In the genomic region with DNA sequence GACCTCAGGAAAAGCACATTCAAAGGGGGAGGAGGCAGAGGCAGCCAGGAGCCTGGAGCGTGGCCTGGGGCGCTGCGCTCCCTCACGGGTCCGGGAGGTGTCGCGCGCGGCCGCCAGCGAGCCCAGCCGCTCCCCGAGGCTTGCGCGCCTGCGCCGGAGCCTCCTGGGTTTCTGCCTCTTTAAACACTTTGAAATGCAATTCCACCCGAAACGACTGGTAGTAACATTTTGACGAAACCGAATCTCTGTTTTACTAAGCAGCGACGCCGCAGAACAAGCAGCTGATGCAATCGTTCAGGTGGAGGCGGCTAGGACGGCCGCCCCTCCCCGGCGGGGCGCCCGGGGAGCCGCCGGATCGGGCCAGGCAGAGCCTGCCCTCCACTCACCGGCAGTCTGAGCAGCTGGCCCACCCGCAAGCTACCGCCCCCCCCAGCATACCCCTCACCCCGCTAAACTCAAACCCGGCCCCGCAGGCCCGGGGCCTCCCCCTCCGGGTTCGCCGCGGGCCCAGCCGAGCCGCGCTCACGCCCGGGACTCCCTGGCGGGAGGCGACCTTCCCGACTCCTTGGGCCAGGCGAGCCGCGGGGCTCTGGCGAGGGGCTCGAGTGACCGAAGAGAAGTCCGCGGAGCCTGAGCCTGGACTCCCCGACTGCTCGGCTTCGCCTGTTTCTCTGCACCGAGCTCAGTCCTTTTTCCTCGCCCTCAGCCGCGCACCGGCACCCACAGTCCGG, we compare ENCODE assay signal across 7 cellular contexts. TPM values are rescaled to one million over a fixed set of nuclear protein-coding genes. Genes with fewer than 3 reads are reported as not detected.
DNase-seq lines count a peak whose midpoint lies in the region; ATAC-seq, FAIRE-seq and TF ChIP-seq lines count a peak whose summit lies in the region.

No MANE protein-coding gene starts in this region.

- H3K4me1 Mint-ChIP-seq in activated CD4-positive, alpha-beta T cell treated with anti-CD3 and anti-CD28 coated beads, Interleukin-2, amount 10 ng/mL, durations not matched to agents 24 days and 14 days = peaks cover 20% of the 10 kb centered on the region

- peaks cover 20% of the 10 kb centered on the region for H3K4me1 ChIP-seq in HepG2 (ENCODE audit: insufficient read depth, low read length)

- no CpG with 5 or more reads among the region's 71 CpGs for WGBS in HepG2 (ENCODE audit: low lambda C conversion rate)

- in situ Hi-C loops in HepG2 (cut with HindIII; ENCODE audit: extremely low pct_ligation_motif_present, low pct_unique_long_range_greater_than_20kb) = loop anchor here (5.0 to 25.0 kb wide), 2 partner anchors 435 to 645 kb away; no protein-coding TSS in a partner anchor

- H3K4me2 ChIP-seq in HepG2 (ENCODE audit: low read depth, low read length) = peak overlapping the region; percentile 82

- H3K79me2 ChIP-seq in HepG2 (ENCODE audit: insufficient read depth, low read length) = no peaks in the 10 kb centered on the region

- FAIRE-seq in HepG2 (lab: Jason Lieb, UNC) = no peak

- CTCF ChIA-PET in HepG2 (lab: Yijun Ruan, JAX; ENCODE audit: low intra/inter-chr PET ratio, low total read pairs) = interaction anchor here (0.6 to 1.6 kb wide), 4 partner anchors 52 to 639 kb away, joined by 3 to 14 read pairs (median 6); no protein-coding TSS in a partner anchor

- H3K27ac ChIP-seq in HepG2 (ENCODE audit: extremely low read length, insufficient read depth, low read length) = no peak overlapping the region

- peak overlapping the region; percentile 29 for H3K27ac Mint-ChIP-seq in activated CD4-positive, alpha-beta T cell treated with anti-CD3 and anti-CD28 coated beads, Interleukin-2, amount 10 ng/mL, durations not matched to agents 24 days and 14 days

- TF ChIP-seq EP300 in HepG2 (IDR thresholded peaks at IDR 0.05; ENCODE audit: low read depth in 2 of 2, low read length in 2 of 2) = no peak
- no peak for TF ChIP-seq EP300 in HepG2 (CRISPR knock-in tag; IDR thresholded peaks at IDR 0.05; ENCODE audit: borderline replicate concordance)

- POLR2A ChIA-PET in HepG2 (lab: Yijun Ruan, JAX) = no interaction called here

- no TSS peak for BruUV-seq in HepG2 (replicated peaks; lab: Mats Ljungman, UMichigan)

- H3K4me3 ChIP-seq in HepG2 (replicated peaks in 1 of 3; ENCODE audit: insufficient read depth in 1 of 3, low read depth in 2 of 3, low read length in 3 of 3) = peak overlapping the region; percentile 61 to 79 (median 75)

- intact Hi-C loops in activated CD4-positive, alpha-beta T cell treated with anti-CD3 and anti-CD28 coated beads, Interleukin-2, amount 10 ng/mL, durations not matched to agents 24 days and 14 days (cut with micrococcal nuclease) = loop anchor here (1.0 to 10.0 kb wide), 8 partner anchors 240 to 935 kb away; partner anchors contain the start of genes BAMBI, MPP7, ODAD2 and RAB18
- intact Hi-C loops in HepG2 (cut with micrococcal nuclease; ENCODE audit: unreplicated experiment) = loop anchor here (1.0 to 5.0 kb wide), 4 partner anchors 437 to 639 kb away; partner anchors contain the start of gene MPP7

- peak; percentile 96 for ATAC-seq in GM18502 (IDR thresholded peaks at IDR 0.05; ENCODE audit: poor library complexity, unreplicated experiment)
- peak; percentile 85 for ATAC-seq in HG02840 (IDR thresholded peaks at IDR 0.05; ENCODE audit: low FRiP score, unreplicated experiment)
- peak; percentile 93 for ATAC-seq in HepG2

- H3K27me3 ChIP-seq in HepG2 (ENCODE audit: control insufficient read depth in 1 of 2, insufficient read depth in 2 of 2, low read length in 2 of 2) = peaks cover 8 to 36% of the 10 kb centered on the region in 2 experiments

- peak; percentile 80 for TF ChIP-seq CTCF in HepG2 (CRISPR knock-in tag; IDR thresholded peaks at IDR 0.05)

- H3K9ac ChIP-seq in HepG2 (ENCODE audit: insufficient read depth, low read depth, low read length) = peak overlapping the region; percentile 36; the same call in 1 of the 2 replicates

- peaks cover 68% of the 10 kb centered on the region for H3K27me3 Mint-ChIP-seq in activated CD4-positive, alpha-beta T cell treated with anti-CD3 and anti-CD28 coated beads, Interleukin-2, amount 10 ng/mL, durations not matched to agents 24 days and 14 days

- no peaks in the 10 kb centered on the region for H4K20me1 ChIP-seq in HepG2 (ENCODE audit: insufficient read depth, low read length)

- DNase-seq in NCI-H2107 treated with DMSO at 0.1 percent for 48 hours (lab: John Stamatoyannopoulos, UW; ENCODE audit: unreplicated experiment) (peak; percentile 52), dedifferentiated amniotic fluid mesenchymal stem cell (ENCODE audit: extremely low spot score) (peak; percentile 95), HepG2 (ENCODE audit: low spot score) (peak; percentile 41)
- DNase-seq in activated CD4-positive, alpha-beta T cell treated with anti-CD3 and anti-CD28 coated beads, Interleukin-2, amount 10 ng/mL, durations not matched to agents 24 days and 14 days = peak; percentile 94
- DNase-seq in stimulated activated CD4-positive, alpha-beta T cell treated with anti-CD3 and anti-CD28 coated beads, Interleukin-1b, Interleukin-23, amount 100 ng/mL, for 48 hours = peak; percentile 89

- peak overlapping the region; percentile 69 for H3K4me3 Mint-ChIP-seq in activated CD4-positive, alpha-beta T cell treated with anti-CD3 and anti-CD28 coated beads, Interleukin-2, amount 10 ng/mL, durations not matched to agents 24 days and 14 days

- H3K9me3 Mint-ChIP-seq in activated CD4-positive, alpha-beta T cell treated with anti-CD3 and anti-CD28 coated beads, Interleukin-2, amount 10 ng/mL, durations not matched to agents 24 days and 14 days = peaks cover 3% of the 10 kb centered on the region

- no peak for TF ChIP-seq POLR2A in HepG2 (IDR thresholded peaks at IDR 0.05; ENCODE audit: insufficient read depth in 1 of 2, low read depth in 2 of 2, low read length in 2 of 2)

- no peaks in the 10 kb centered on the region for H3K9me3 ChIP-seq in HepG2 (ENCODE audit: low read length)

- peaks cover 5% of the 10 kb centered on the region for H3K36me3 Mint-ChIP-seq in activated CD4-positive, alpha-beta T cell treated with anti-CD3 and anti-CD28 coated beads, Interleukin-2, amount 10 ng/mL, durations not matched to agents 24 days and 14 days (ENCODE audit: low read depth)

- H2AFZ ChIP-seq in HepG2 (ENCODE audit: low read length) = peak overlapping the region; percentile 81

- peak; percentile 85 for TF ChIP-seq RAD21 in HepG2 (CRISPR knock-in tag; IDR thresholded peaks at IDR 0.05)

- no peaks in the 10 kb centered on the region for H3K36me3 ChIP-seq in HepG2 (replicated peaks in 1 of 2; ENCODE audit: control insufficient read depth in 1 of 2, insufficient read depth in 2 of 2, low read length in 2 of 2)

TF ChIP-seq in HepG2, 621 proteins besides CTCF, POLR2A, EP300 and RAD21 (continues in another document):
- TF ChIP-seq SPEN (CRISPR knock-in tag; IDR thresholded peaks at IDR 0.05; ENCODE audit: low read depth) = 0 out of 2 replicates have a peak, but pooled peaks have one; percentile 15
- TF ChIP-seq, protein P1, sequence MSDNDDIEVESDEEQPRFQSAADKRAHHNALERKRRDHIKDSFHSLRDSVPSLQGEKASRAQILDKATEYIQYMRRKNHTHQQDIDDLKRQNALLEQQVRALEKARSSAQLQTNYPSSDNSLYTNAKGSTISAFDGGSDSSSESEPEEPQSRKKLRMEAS (IDR thresholded peaks at IDR 0.05) = peak; percentile 24; the same call in 1 of the 2 replicates
- peak; percentile 65 for TF ChIP-seq HNRNPK (IDR thresholded peaks at IDR 0.05; ENCODE audit: low read depth, low read length, poor library complexity, severe bottlenecking)
- no peak for TF ChIP-seq SKI (IDR thresholded peaks at IDR 0.05; ENCODE audit: partially characterized antibody)
- TF ChIP-seq HOXA3 (CRISPR knock-in tag; IDR thresholded peaks at IDR 0.05) = 0 out of 2 replicates have a peak, but pooled peaks have one; percentile 19
- no peak for TF ChIP-seq IRF9 (CRISPR knock-in tag; IDR thresholded peaks at IDR 0.05; ENCODE audit: borderline replicate concordance)
- TF ChIP-seq NFYC (CRISPR knock-in tag; IDR thresholded peaks at IDR 0.05) = no peak
- no peak for TF ChIP-seq ZNF878 (CRISPR knock-in tag; IDR thresholded peaks at IDR 0.05)
- TF ChIP-seq IKZF4 (CRISPR knock-in tag; IDR thresholded peaks at IDR 0.05; ENCODE audit: borderline replicate concordance, low read depth, not compliant biosample characterization) = no peak

RNA-seq across cellular contexts. Expression of gene MKX, which starts 3.3 kb away (rescaled TPM):
- total RNA-seq in activated CD4-positive, alpha-beta T cell treated with anti-CD3 and anti-CD28 coated beads, Interleukin-2, amount 10 ng/mL, durations not matched to agents 24 days and 14 days = not detected in 2 replicates
- total RNA-seq in HepG2 (2016; rRNA removed; fragmentation: Illumina TruSeq; extraction: Trizol) = not detected in 2 replicates
- not detected in 2 replicates for total RNA-seq in HepG2 (2016; cell fraction: cytosol; rRNA removed; fragmentation: Illumina TruSeq; extraction: Trizol; ENCODE audit: low read depth)
- total RNA-seq in HepG2 (2016; cell fraction: insoluble cytoplasmic fraction; rRNA removed; fragmentation: Illumina TruSeq; extraction: Trizol) = not detected in 2 replicates
- total RNA-seq in HepG2 (2016; cell fraction: membrane; rRNA removed; fragmentation: Illumina TruSeq; extraction: Trizol) = not detected in 2 replicates
- not detected in 2 replicates for total RNA-seq in HepG2 (2016; cell fraction: nucleus; rRNA removed; fragmentation: Illumina TruSeq; extraction: Trizol)
- not detected in 2 replicates for polyA plus RNA-seq in HepG2 (2011; rRNA removed)
- polyA plus RNA-seq in HepG2 (2011; cell fraction: cytosol; rRNA removed) = not detected in 2 replicates
- not detected in 2 replicates for polyA plus RNA-seq in HepG2 (2011; cell fraction: nucleus; rRNA removed)
- not detected in 2 replicates for polyA plus RNA-seq in HepG2 (2012)
- not detected in 2 replicates for polyA plus RNA-seq in HepG2 (2016; cell fraction: cytosol; fragmentation: Illumina TruSeq; extraction: Trizol; ENCODE audit: low read depth)
- not detected in 2 replicates for polyA plus RNA-seq in HepG2 (2016; cell fraction: insoluble cytoplasmic fraction; fragmentation: Illumina TruSeq; extraction: Trizol; ENCODE audit: low read depth)
- not detected in 2 replicates for polyA plus RNA-seq in HepG2 (2016; cell fraction: membrane; fragmentation: Illumina TruSeq; extraction: Trizol; ENCODE audit: low read depth)
- not detected in 2 replicates for polyA plus RNA-seq in HepG2 (2016; cell fraction: nucleus; fragmentation: Illumina TruSeq; extraction: Trizol; ENCODE audit: insufficient read depth, low read depth)
- polyA minus RNA-seq in HepG2 (2011; rRNA and poly(A)+ RNA removed; ENCODE audit: low replicate concordance) = not detected in 2 replicates
- polyA minus RNA-seq in HepG2 (2011; cell fraction: cytosol; rRNA and poly(A)+ RNA removed) = not detected in 2 replicates
- polyA minus RNA-seq in HepG2 (2011; cell fraction: nucleus; rRNA and poly(A)+ RNA removed) = not detected in 2 replicates

Comparison
In these comparisons a context has a peak if more than half of its experiments do, and no peak if none do; other contexts are left out.
1. DNase-seq: peak in every context shown above with its lines; median percentile 95 in dedifferentiated amniotic fluid mesenchymal stem cell; 94 in activated CD4-positive, alpha-beta T cell treated with anti-CD3 and anti-CD28 coated beads, Interleukin-2, amount 10 ng/mL, durations not matched to agents 24 days and 14 days; 89 in stimulated activated CD4-positive, alpha-beta T cell treated with anti-CD3 and anti-CD28 coated beads, Interleukin-1b, Interleukin-23, amount 100 ng/mL, for 48 hours; 52 in NCI-H2107 treated with DMSO at 0.1 percent for 48 hours; 41 in HepG2.